15 cellular contexts compared by ENCODE assay signal in genomic region chr20:43388267-43389081, GRCh38.
DNase-seq lines count a peak whose midpoint lies in the region; ATAC-seq and TF ChIP-seq lines count a peak whose summit lies in the region.
"Had no signal": no experiment of that assay in that cellular context is flagged by ENCODE, and none has a peak within 500 bp of the region (broad histone marks: within the 10 kb centered on the region; RNA-seq: fewer than 3 reads in every experiment).

No MANE protein-coding gene starts in this region.

- no peaks in the 10 kb centered on the region for H3K27me3 ChIP-seq in MG63
- peaks cover 0 to 3% (median 0%) of the 10 kb centered on the region in 3 experiments for H3K27me3 ChIP-seq in neuronal stem cell (ENCODE audit: control insufficient read depth in 3 of 3, insufficient read depth in 3 of 3, low read depth in 1 of 3, low read length in 3 of 3)
- H3K27me3 ChIP-seq: ovary had no signal

- peak overlapping the region; percentile 20 for H2AK5ac ChIP-seq in neuronal stem cell (ENCODE audit: low read depth, low read length)

- H3K9ac ChIP-seq in neuronal stem cell (ENCODE audit: low read depth, low read length, poor library complexity), result no peak overlapping the region

- H3K4me2 ChIP-seq in neuronal stem cell (ENCODE audit: insufficient read depth, low read length, poor library complexity, severe bottlenecking), result no peak overlapping the region

- H3K9me3 ChIP-seq in MG63 (no peaks in the 10 kb centered on the region), neuronal stem cell (replicated peaks in 1 of 2; ENCODE audit: control insufficient read depth in 2 of 2, insufficient read depth in 1 of 2, low read depth in 1 of 2, low read length in 2 of 2) (no peaks in the 10 kb centered on the region)
- H3K9me3 ChIP-seq: ovary had no signal

- H4K8ac ChIP-seq in neuronal stem cell (ENCODE audit: low read depth, low read length), result no peak overlapping the region

- no peak overlapping the region for H2BK15ac ChIP-seq in neuronal stem cell (ENCODE audit: low read length)

- H3K4me3 Mint-ChIP-seq in immature natural killer cell, result no peak overlapping the region
- H3K4me3 Mint-ChIP-seq: activated T-helper 1 cell treated with anti-CD3 and anti-CD28 coated beads, Interleukin-12 subunit alpha, Interleukin-12 subunit beta, Interleukin-2, Interleukin-4 antibody, amounts not matched to agents 30 ng/mL and 10 ng/mL and 1 ng/mL, durations not matched to agents 14 hours and 24 hours and 36 hours; endodermal cell had no signal

- peaks cover 1 to 6% (median 2%) of the 10 kb centered on the region in 3 donors for H3K27me3 Mint-ChIP-seq in immature natural killer cell (ENCODE audit: low read depth in 3 of 3)

- H2AFZ ChIP-seq in neuronal stem cell (ENCODE audit: low read length), result no peak overlapping the region

- DNase-seq in AG08395 (ENCODE audit: low spot score), result peak; percentile 57
- DNase-seq in MG63, result peak; percentile 80
- peak; percentile 27 for DNase-seq in fibroblast of villous mesenchyme (ENCODE audit: low read depth)
- no peak for DNase-seq in neuronal stem cell (ENCODE audit: low spot score)
- no peak for DNase-seq in immature natural killer cell
- DNase-seq in OCI-M1 (lab: John Stamatoyannopoulos, UW), result no peak
- no peak for DNase-seq in cortex of kidney (lab: John Stamatoyannopoulos, UW)
- DNase-seq: endodermal cell; GOT3; NCI-H446; stimulated activated CD4-positive, alpha-beta T cell treated with anti-CD3 and anti-CD28 coated beads, Interleukin-1b, Interleukin-23, amount 100 ng/mL, for 48 hours; SW 1271 had no signal

- H3K23ac ChIP-seq in neuronal stem cell (ENCODE audit: low read depth, low read length, poor library complexity), result no peak overlapping the region

- TF ChIP-seq CTCF in fibroblast of villous mesenchyme (IDR thresholded peaks at IDR 0.05; ENCODE audit: insufficient read depth, low read depth, low read length), result no peak

- ATAC-seq in HG02759 (IDR thresholded peaks at IDR 0.05; ENCODE audit: unreplicated experiment), result no peak

- no peak overlapping the region for H3K4me3 ChIP-seq in MG63
- H3K4me3 ChIP-seq in fibroblast of villous mesenchyme (ENCODE audit: low read depth, low read length), result no peak overlapping the region
- peak overlapping the region in 1 of 2 donors; percentile 33 for H3K4me3 ChIP-seq in neuronal stem cell (ENCODE audit: low read length in 2 of 2)
- H3K4me3 ChIP-seq: ovary had no signal

- no peak overlapping the region for H2BK120ac ChIP-seq in neuronal stem cell (ENCODE audit: low read depth, low read length)

- H3K4me1 ChIP-seq in neuronal stem cell (ENCODE audit: control insufficient read depth in 2 of 2, insufficient read depth in 1 of 2, low read depth in 1 of 2, low read length in 2 of 2), result peaks cover 0 to 4% of the 10 kb centered on the region in 2 donors

- no peak overlapping the region for H4K91ac ChIP-seq in neuronal stem cell (ENCODE audit: low read depth, low read length, poor library complexity)

- no peak overlapping the region for H3K27ac Mint-ChIP-seq in immature natural killer cell
- H3K27ac Mint-ChIP-seq: activated T-helper 1 cell treated with anti-CD3 and anti-CD28 coated beads, Interleukin-12 subunit alpha, Interleukin-12 subunit beta, Interleukin-2, Interleukin-4 antibody, amounts not matched to agents 30 ng/mL and 10 ng/mL and 1 ng/mL, durations not matched to agents 14 hours and 24 hours and 36 hours; endodermal cell had no signal

- no peaks in the 10 kb centered on the region for H3K36me3 Mint-ChIP-seq in immature natural killer cell

- H3K14ac ChIP-seq in neuronal stem cell (ENCODE audit: low read length), result no peak overlapping the region

- H3K4me1 Mint-ChIP-seq in immature natural killer cell, result no peaks in the 10 kb centered on the region

- no peak overlapping the region for H2BK12ac ChIP-seq in neuronal stem cell (ENCODE audit: low read length)

- H3K79me1 ChIP-seq in neuronal stem cell (ENCODE audit: low read depth, low read length), result no peaks in the 10 kb centered on the region

- H3K9me3 Mint-ChIP-seq in immature natural killer cell, result no peaks in the 10 kb centered on the region
- H3K9me3 Mint-ChIP-seq: activated T-helper 1 cell treated with anti-CD3 and anti-CD28 coated beads, Interleukin-12 subunit alpha, Interleukin-12 subunit beta, Interleukin-2, Interleukin-4 antibody, amounts not matched to agents 30 ng/mL and 10 ng/mL and 1 ng/mL, durations not matched to agents 14 hours and 24 hours and 36 hours; endodermal cell had no signal

- H2BK5ac ChIP-seq in neuronal stem cell (ENCODE audit: low read length), result no peak overlapping the region

- no peak overlapping the region for H3K18ac ChIP-seq in neuronal stem cell (ENCODE audit: low read length)

- H3K4ac ChIP-seq in neuronal stem cell (ENCODE audit: low read length), result no peak overlapping the region

- WGBS in neuronal stem cell (ENCODE audit: extremely low coverage in 2 of 2, insufficient read length in 2 of 2, insufficient replicate concordance in 1 of 2), 2 donors, result no CpG with 5 or more reads among the region's 16 CpGs

- no peak overlapping the region for H3K27ac ChIP-seq in neuronal stem cell (replicated peaks; ENCODE audit: low read length)
- H3K27ac ChIP-seq: ovary had no signal

- H3K36me3 ChIP-seq in MG63 (no peaks in the 10 kb centered on the region), neuronal stem cell (replicated peaks in 1 of 2; ENCODE audit: control insufficient read depth in 2 of 2, insufficient read depth in 2 of 2, low read length in 2 of 2) (no peaks in the 10 kb centered on the region)
- H3K36me3 ChIP-seq: ovary had no signal

Comparison
In these comparisons a context has a peak if more than half of its experiments do, and no peak if none do; other contexts are left out.
1. DNase-seq: peak in AG08395 (single experiment), MG63 (single experiment) and fibroblast of villous mesenchyme (single experiment); none in neuronal stem cell (single experiment), immature natural killer cell (0 of 3), OCI-M1 (single experiment) and cortex of kidney (single experiment).